Comparison of ENCODE assay signal across 8 cellular contexts in genomic region chr17:59892849-59893616, GRCh38. TPM values are rescaled to one million over a fixed set of nuclear protein-coding genes. Genes with fewer than 3 reads are reported as not detected.
DNase-seq lines count a peak whose midpoint lies in the region; ATAC-seq, FAIRE-seq and TF ChIP-seq lines count a peak whose summit lies in the region.

TSS of gene RPS6KB1 (plus strand) at chr17:59893121. CDS start at chr17:59893185, 64 bp downstream.
A gene with protein sequence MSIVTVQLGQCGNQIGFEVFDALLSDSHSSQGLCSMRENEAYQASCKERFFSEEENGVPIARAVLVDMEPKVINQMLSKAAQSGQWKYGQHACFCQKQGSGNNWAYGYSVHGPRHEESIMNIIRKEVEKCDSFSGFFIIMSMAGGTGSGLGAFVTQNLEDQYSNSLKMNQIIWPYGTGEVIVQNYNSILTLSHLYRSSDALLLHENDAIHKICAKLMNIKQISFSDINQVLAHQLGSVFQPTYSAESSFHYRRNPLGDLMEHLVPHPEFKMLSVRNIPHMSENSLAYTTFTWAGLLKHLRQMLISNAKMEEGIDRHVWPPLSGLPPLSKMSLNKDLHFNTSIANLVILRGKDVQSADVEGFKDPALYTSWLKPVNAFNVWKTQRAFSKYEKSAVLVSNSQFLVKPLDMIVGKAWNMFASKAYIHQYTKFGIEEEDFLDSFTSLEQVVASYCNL (minus strand): TSS chr17:59892943. CDS start chr17:59891002, 1,941 bp downstream.

- peak within 1 kb of the TSS; percentile 75 to 76 for H3K4me3 ChIP-seq in ascending aorta
- H3K4me3 ChIP-seq in right atrium auricular region, result peak within 1 kb of the TSS; percentile 87 to 100
- peak within 1 kb of the TSS; percentile 99 for H3K4me3 ChIP-seq in psoas muscle

- H3K4me1 ChIP-seq in ascending aorta, result peaks cover 0 to 18% of the 10 kb centered on the region in 2 donors
- H3K4me1 ChIP-seq in right atrium auricular region, result peaks cover 0 to 20% of the 10 kb centered on the region in 2 donors
- H3K4me1 ChIP-seq in psoas muscle, result peaks cover 29% of the 10 kb centered on the region

- ATAC-seq in GM18498 (IDR thresholded peaks at IDR 0.05; ENCODE audit: unreplicated experiment) (peak; percentile 91), HG02938 (IDR thresholded peaks at IDR 0.05; ENCODE audit: unreplicated experiment) (peak; percentile 87), psoas muscle (peak; percentile 98 to 99 (median 98))

- TF ChIP-seq CTCF in ascending aorta (IDR thresholded peaks at IDR 0.05) (no peak), right atrium auricular region (IDR thresholded peaks at IDR 0.05) (no peak), psoas muscle (IDR thresholded peaks at IDR 0.05) (no peak)

- no peaks in the 10 kb centered on the region for H3K9me3 ChIP-seq in ascending aorta
- no peaks in the 10 kb centered on the region for H3K9me3 ChIP-seq in right atrium auricular region
- no peaks in the 10 kb centered on the region for H3K9me3 ChIP-seq in psoas muscle

- peaks cover 0 to 6% of the 10 kb centered on the region in 2 donors for H3K36me3 ChIP-seq in ascending aorta
- H3K36me3 ChIP-seq in right atrium auricular region, result peaks cover 9% of the 10 kb centered on the region
- peaks cover 0 to 31% of the 10 kb centered on the region in 2 donors for H3K36me3 ChIP-seq in psoas muscle (ENCODE audit: insufficient read depth in 1 of 2, low read depth in 1 of 2)

- DNase-seq in NCI-H187 treated with DMSO at 0.1 percent for 48 hours (lab: John Stamatoyannopoulos, UW) (peak; percentile 95), ascending aorta (ENCODE audit: low spot score in 2 of 2) (peak; percentile 90 to 99), right atrium auricular region (ENCODE audit: low spot score) (peak; percentile 96), psoas muscle (peak; percentile 95 to 98), urothelium cell line (ENCODE audit: low spot score) (peak; percentile 100)

- H3K27ac ChIP-seq in ascending aorta (peak within 1 kb of the TSS; percentile 84 to 88), right atrium auricular region (peak within 1 kb of the TSS; percentile 87 to 96), psoas muscle (peak within 1 kb of the TSS; percentile 96)

- no peaks in the 10 kb centered on the region for H3K27me3 ChIP-seq in ascending aorta
- no peaks in the 10 kb centered on the region for H3K27me3 ChIP-seq in right atrium auricular region
- H3K27me3 ChIP-seq in psoas muscle (ENCODE audit: insufficient read depth in 3 of 3, low read length in 2 of 3), result no peaks in the 10 kb centered on the region

- peak; percentile 99 for FAIRE-seq in urothelium cell line (lab: Jason Lieb, UNC)

- intact Hi-C loops in T-helper 2 cell treated with Interferon-gamma antibody and Interleukin-4, amounts not matched to agents 100 ng/mL and 5 ng/mL, for 36 hours (cut with micrococcal nuclease), result loop anchor here (2.0 to 10.0 kb wide), 4 partner anchors 54 to 186 kb away; partner anchors contain the start of genes PTRH2, RNFT1 and VMP1
- intact Hi-C loops in ascending aorta (cut with DNase I), result no loop called here
- intact Hi-C loops in psoas muscle (cut with DNase I), result no loop called here

- WGBS in psoas muscle, 3 donors, result 0% methylated on average over 50 to 60 of the region's 60 CpGs

RNA-seq across cellular contexts. Expression of gene RPS6KB1, which starts in this region (rescaled TPM):
- 59.4 and 63.2 TPM in 2 replicates for total RNA-seq in T-helper 2 cell treated with Interferon-gamma antibody and Interleukin-4, amounts not matched to agents 100 ng/mL and 5 ng/mL, for 36 hours
- 9.3 TPM for total RNA-seq in ascending aorta
- 10 to 100 TPM; 14.3 to 21.8 TPM for total RNA-seq in right atrium auricular region
- total RNA-seq in psoas muscle, result 10 to 100 TPM; 26.6 to 56.0 (median 45.2) TPM
- polyA plus RNA-seq in psoas muscle, result 10 to 100 TPM; 10.6 to 35.8 (median 12.0) TPM

RNA-seq across cellular contexts. Expression of the second gene that starts in this region (rescaled TPM):
- 11.4 and 12.1 TPM in 2 replicates for total RNA-seq in T-helper 2 cell treated with Interferon-gamma antibody and Interleukin-4, amounts not matched to agents 100 ng/mL and 5 ng/mL, for 36 hours
- 0.64 TPM for total RNA-seq in ascending aorta
- 1 to 10 TPM; 6.1 to 8.0 TPM for total RNA-seq in right atrium auricular region
- total RNA-seq in psoas muscle, result 1 to 10 TPM; 4.9 to 8.8 (median 6.9) TPM
- polyA plus RNA-seq in psoas muscle, result 1 to 10 TPM; 4.7 to 8.0 (median 5.1) TPM

Comparison
In these comparisons a context has a peak if more than half of its experiments do, and no peak if none do; other contexts are left out.
1. Peak in every context shown above with its lines: DNase-seq, ATAC-seq, H3K4me3 ChIP-seq and H3K27ac ChIP-seq.